In the genomic region with DNA sequence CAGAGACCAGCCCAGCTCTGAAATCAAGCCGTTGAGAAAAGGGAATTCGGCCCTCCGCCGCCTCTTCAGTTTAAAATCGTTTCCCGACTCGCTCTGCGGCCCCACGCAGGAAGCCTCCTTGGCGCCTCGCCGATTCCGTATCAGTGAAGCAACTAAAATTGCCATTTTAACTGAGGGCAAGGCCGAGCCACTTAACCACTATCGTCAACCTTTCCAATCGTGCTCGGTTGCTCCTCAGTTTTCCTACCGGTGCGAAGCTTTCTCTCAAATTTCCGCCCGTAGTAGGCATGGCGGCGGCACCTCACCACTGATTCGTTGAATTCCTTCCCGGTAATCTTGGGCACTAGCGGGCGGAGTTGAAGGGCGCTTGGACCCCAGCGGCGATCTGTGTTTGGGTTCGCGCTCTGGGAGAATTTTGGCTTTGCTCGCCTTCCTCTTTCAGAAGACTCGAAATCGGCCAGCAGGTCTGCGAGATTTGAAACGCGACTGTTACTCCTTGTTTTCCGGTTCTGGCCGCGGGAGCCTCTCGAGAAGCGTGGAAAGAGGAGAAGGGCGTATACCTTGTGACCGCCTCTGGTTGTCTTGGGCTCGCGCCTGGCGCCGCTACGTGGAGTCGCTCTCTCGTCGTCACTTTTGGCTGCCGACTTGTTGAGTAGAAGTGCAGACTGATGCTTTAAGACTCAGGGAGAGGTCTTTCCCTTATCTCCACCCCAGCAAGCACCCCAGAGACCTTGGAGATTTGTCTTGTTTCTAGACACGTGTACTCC, we compare ENCODE assay signal across 8 cellular contexts. TPM values are rescaled to one million over a fixed set of nuclear protein-coding genes. Genes with fewer than 3 reads are reported as not detected.
A peak's percentile ranks its signal among the peaks of the same experiment; 100 is the strongest.
DNase-seq lines count a peak whose midpoint lies in the region; ATAC-seq and TF ChIP-seq lines count a peak whose summit lies in the region.

A gene with protein sequence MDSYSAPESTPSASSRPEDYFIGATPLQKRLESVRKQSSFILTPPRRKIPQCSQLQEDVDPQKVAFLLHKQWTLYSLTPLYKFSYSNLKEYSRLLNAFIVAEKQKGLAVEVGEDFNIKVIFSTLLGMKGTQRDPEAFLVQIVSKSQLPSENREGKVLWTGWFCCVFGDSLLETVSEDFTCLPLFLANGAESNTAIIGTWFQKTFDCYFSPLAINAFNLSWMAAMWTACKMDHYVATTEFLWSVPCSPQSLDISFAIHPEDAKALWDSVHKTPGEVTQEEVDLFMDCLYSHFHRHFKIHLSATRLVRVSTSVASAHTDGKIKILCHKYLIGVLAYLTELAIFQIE (minus strand): TSS at position 569 of the 767 bp plus-strand sequence. CDS start 13,584 bp downstream, outside the sequence.
A gene with protein sequence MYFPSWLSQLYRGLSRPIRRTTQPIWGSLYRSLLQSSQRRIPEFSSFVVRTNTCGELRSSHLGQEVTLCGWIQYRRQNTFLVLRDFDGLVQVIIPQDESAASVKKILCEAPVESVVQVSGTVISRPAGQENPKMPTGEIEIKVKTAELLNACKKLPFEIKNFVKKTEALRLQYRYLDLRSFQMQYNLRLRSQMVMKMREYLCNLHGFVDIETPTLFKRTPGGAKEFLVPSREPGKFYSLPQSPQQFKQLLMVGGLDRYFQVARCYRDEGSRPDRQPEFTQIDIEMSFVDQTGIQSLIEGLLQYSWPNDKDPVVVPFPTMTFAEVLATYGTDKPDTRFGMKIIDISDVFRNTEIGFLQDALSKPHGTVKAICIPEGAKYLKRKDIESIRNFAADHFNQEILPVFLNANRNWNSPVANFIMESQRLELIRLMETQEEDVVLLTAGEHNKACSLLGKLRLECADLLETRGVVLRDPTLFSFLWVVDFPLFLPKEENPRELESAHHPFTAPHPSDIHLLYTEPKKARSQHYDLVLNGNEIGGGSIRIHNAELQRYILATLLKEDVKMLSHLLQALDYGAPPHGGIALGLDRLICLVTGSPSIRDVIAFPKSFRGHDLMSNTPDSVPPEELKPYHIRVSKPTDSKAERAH (plus strand): TSS at position 359 of the 767 bp plus-strand sequence. CDS start 557 bp downstream, outside the sequence.

- peak within 1 kb of the TSS; percentile 97 for H3K4me3 Mint-ChIP-seq in dendritic cell treated with granulocyte-macrophage colony-stimulating factor and Interleukin-4, amounts not matched to agents 40 ng/mL and 50 ng/mL, for 4 days

- H3K27ac Mint-ChIP-seq in dendritic cell treated with granulocyte-macrophage colony-stimulating factor and Interleukin-4, amounts not matched to agents 40 ng/mL and 50 ng/mL, for 4 days: peak within 1 kb of the TSS; percentile 99

- peaks cover 2 to 32% of the 10 kb centered on the region in 2 donors for H3K4me1 ChIP-seq in left lung

- peak; percentile 98 for DNase-seq in NCI-H774 (lab: John Stamatoyannopoulos, UW)
- peak; percentile 86 to 87 for DNase-seq in activated CD4-positive, alpha-beta T cell treated with anti-CD3 and anti-CD28 coated beads, Interleukin-2, amount 50 U/mL, for 4 hours
- DNase-seq in left lung: peak; percentile 94 to 96
- DNase-seq in stimulated activated CD4-positive, alpha-beta T cell treated with anti-CD3 and anti-CD28 coated beads, Interleukin-2, amount 100 ng/mL, for 48 hours: peak; percentile 77 to 79

- H3K27ac ChIP-seq in C4-2B: peak within 1 kb of the TSS; percentile 91
- H3K27ac ChIP-seq in left lung: peak within 1 kb of the TSS; percentile 95 to 97

- H3K4me1 Mint-ChIP-seq in dendritic cell treated with granulocyte-macrophage colony-stimulating factor and Interleukin-4, amounts not matched to agents 40 ng/mL and 50 ng/mL, for 4 days (ENCODE audit: low read depth): peaks cover 36% of the 10 kb centered on the region

- peaks cover 34% of the 10 kb centered on the region for H3K36me3 Mint-ChIP-seq in dendritic cell treated with granulocyte-macrophage colony-stimulating factor and Interleukin-4, amounts not matched to agents 40 ng/mL and 50 ng/mL, for 4 days (ENCODE audit: low read depth)

- H3K27me3 Mint-ChIP-seq in dendritic cell treated with granulocyte-macrophage colony-stimulating factor and Interleukin-4, amounts not matched to agents 40 ng/mL and 50 ng/mL, for 4 days: no peaks in the 10 kb centered on the region

- TF ChIP-seq CTCF in C4-2B (conservative IDR thresholded peaks at IDR 0.05) (no peak), left lung (IDR thresholded peaks at IDR 0.05) (no peak)

- H3K27me3 ChIP-seq in left lung: no peaks in the 10 kb centered on the region

- H3K4me3 ChIP-seq in left lung: peak within 1 kb of the TSS; percentile 71 to 83

- H3K36me3 ChIP-seq in left lung: peaks cover 0 to 3% of the 10 kb centered on the region in 2 donors

- H3K9me3 Mint-ChIP-seq in dendritic cell treated with granulocyte-macrophage colony-stimulating factor and Interleukin-4, amounts not matched to agents 40 ng/mL and 50 ng/mL, for 4 days: no peaks in the 10 kb centered on the region

- intact Hi-C loops in dendritic cell treated with granulocyte-macrophage colony-stimulating factor and Interleukin-4, amounts not matched to agents 40 ng/mL and 50 ng/mL, for 4 days (cut with micrococcal nuclease): loop anchor here (1.0 to 5.0 kb wide), 5 partner anchors 44 to 1082 kb away; partner anchors contain the start of genes KLHL20, PRDX6 and ZBTB37
- intact Hi-C loops in left lung (cut with DNase I): no loop called here

- no peaks in the 10 kb centered on the region for H3K9me3 ChIP-seq in left lung

- ATAC-seq in GM19395 (IDR thresholded peaks at IDR 0.05; ENCODE audit: unreplicated experiment) (peak; percentile 89), HG03565 (IDR thresholded peaks at IDR 0.05; ENCODE audit: unreplicated experiment) (peak; percentile 77), left lung (peak; percentile 98)

RNA-seq across cellular contexts. Expression of the first gene that starts in this region (rescaled TPM):
- 1 to 10 TPM; 7.2 to 8.3 TPM for total RNA-seq in left lung

RNA-seq across cellular contexts. Expression of the second gene that starts in this region (rescaled TPM):
- 10 to 100 TPM; 20.5 to 21.1 TPM for total RNA-seq in left lung

Comparison
In these comparisons a context has a peak if more than half of its experiments do, and no peak if none do; other contexts are left out.
1. Peak in every context shown above with its lines: DNase-seq, ATAC-seq, H3K4me3 ChIP-seq and H3K27ac ChIP-seq.